ENCODE assay signal across 11 cellular contexts in the genomic region with DNA sequence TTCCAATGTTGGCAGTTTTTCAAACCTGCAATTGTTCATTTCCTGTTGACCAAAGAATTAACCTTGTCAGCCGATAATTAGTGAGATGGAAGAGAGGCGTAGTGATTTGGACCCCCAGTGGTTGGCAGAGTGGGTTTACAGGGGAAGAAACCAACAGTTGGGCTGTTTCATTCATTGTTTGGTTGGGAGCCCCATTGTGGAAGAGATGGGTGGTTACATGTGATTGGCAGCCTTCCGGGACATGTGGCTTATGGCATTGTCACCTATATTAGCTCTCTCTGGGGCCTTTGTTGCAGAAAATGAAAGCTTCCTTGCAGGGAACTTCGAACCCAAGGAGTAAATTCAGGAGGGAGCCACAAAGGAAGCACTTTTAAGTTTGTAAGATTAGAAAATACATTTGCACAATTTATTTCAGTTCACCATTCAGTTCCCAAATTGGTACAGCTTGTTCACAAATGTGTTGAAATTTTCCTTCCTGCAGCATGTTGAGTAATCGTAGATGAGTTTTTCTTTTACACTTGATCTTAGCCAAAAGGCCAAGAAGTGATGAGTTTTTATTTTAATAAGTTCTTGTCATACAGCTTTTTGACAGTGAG. TPM values are rescaled to one million over a fixed set of nuclear protein-coding genes. Genes with fewer than 3 reads are reported as not detected.
DNase-seq lines count a peak whose midpoint lies in the region; ATAC-seq lines count a peak whose summit lies in the region.
"Had no signal": no experiment of that assay in that cellular context is flagged by ENCODE, and none has a peak within 500 bp of the region (broad histone marks: within the 10 kb centered on the region; RNA-seq: fewer than 3 reads in every experiment).

No MANE protein-coding gene starts in this region.

- ATAC-seq in GM21390 (IDR thresholded peaks at IDR 0.05; ENCODE audit: unreplicated experiment) (no peak), HG02973 (IDR thresholded peaks at IDR 0.05; ENCODE audit: unreplicated experiment) (no peak)

- no peak overlapping the region for H3K4me3 ChIP-seq in skeletal muscle cell (ENCODE audit: low read depth, low read length)

- peak; percentile 23 for DNase-seq in NCI-H1105 treated with DMSO at 0.1 percent for 48 hours (lab: John Stamatoyannopoulos, UW)
- DNase-seq in NCI-H1105 (lab: John Stamatoyannopoulos, UW): no peak
- peak; percentile 71 to 91 for DNase-seq in NCI-H2081 (lab: John Stamatoyannopoulos, UW)
- DNase-seq in dermis blood vessel endothelial cell: peak; percentile 10
- DNase-seq in skeletal muscle cell (ENCODE audit: low read depth): peak; percentile 3
- no peak for DNase-seq in NCI-H524 (lab: John Stamatoyannopoulos, UW)
- DNase-seq: immature natural killer cell, KG1, RPMI8226 had no signal

RNA-seq across cellular contexts. Expression of a gene that starts 50.3 kb away (rescaled TPM):
- total RNA-seq in dermis blood vessel endothelial cell: 24.9 and 28.1 TPM in 2 replicates

Comparison
In these comparisons a context has a peak if more than half of its experiments do, and no peak if none do; other contexts are left out.
1. DNase-seq: peak in NCI-H1105 treated with DMSO at 0.1 percent for 48 hours (single experiment), NCI-H2081 (2 of 2), dermis blood vessel endothelial cell (single experiment) and skeletal muscle cell (single experiment); none in NCI-H1105 (single experiment) and NCI-H524 (0 of 2).